In the genomic region with DNA sequence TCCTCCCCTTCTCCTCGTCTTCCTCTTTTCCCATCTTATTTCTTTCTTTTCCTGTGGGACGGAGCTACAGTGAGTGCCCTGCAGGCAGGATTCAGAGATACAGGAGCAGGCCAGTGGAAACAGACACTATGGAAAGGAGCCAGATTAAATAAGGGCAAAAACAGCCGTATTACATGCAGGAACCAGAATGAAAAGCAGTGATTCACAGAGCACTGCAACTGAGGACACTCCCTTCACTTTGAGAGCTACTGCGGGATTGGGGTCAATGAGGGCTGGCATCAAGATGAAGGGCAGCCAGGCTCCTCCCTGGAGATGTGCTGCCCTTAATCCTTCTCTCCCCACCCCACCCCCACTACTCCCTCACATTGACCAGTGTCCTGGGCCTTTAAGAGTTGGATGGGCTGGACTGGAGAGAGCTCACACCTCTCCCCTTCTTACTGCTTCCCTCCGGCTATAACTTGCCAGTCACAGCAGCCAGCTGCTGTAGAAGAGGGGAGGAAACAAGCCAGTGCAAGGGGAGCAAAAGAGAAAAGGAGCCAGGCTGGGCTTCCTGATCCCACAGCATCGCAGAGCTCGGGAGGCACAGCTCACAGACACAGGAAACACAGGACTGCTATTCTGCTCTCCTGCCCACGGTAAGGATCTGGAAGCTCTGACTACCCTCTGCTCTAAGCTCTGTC, we compare ENCODE assay signal across 1 cellular context.
TF ChIP-seq lines count a peak whose summit lies in the region.

A gene (plus strand): TSS at position 464 of the 680 bp plus-strand sequence. CDS start 7,841 bp downstream, outside the sequence.

TF ChIP-seq in GM12878, 131 proteins besides CTCF, POLR2A, EP300 and RAD21 (continued from another document):
- TF ChIP-seq, protein P1, sequence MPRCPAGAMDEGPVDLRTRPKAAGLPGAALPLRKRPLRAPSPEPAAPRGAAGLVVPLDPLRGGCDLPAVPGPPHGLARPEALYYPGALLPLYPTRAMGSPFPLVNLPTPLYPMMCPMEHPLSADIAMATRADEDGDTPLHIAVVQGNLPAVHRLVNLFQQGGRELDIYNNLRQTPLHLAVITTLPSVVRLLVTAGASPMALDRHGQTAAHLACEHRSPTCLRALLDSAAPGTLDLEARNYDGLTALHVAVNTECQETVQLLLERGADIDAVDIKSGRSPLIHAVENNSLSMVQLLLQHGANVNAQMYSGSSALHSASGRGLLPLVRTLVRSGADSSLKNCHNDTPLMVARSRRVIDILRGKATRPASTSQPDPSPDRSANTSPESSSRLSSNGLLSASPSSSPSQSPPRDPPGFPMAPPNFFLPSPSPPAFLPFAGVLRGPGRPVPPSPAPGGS (IDR thresholded peaks at IDR 0.05; ENCODE audit: borderline replicate concordance, insufficient read depth, low read depth, low read length, poor library complexity, severe bottlenecking): no peak
